In the genomic region with DNA sequence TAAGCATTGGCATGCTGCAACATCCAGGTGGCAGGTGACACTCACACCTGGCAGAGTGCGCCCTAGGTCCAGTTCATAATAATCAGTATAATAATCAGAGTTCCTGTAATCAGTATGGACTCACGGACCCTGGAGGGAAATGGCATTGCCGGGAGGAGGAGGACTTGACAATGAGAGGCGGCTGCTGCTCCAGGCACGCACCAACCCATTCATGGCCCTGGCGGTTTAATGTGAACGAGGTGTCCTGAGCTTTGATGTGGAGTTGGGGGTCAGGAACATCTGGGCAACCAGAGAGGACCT, we compare ENCODE assay signal across 17 cellular contexts.
DNase-seq lines count a peak whose midpoint lies in the region; ATAC-seq and TF ChIP-seq lines count a peak whose summit lies in the region.
"Had no signal": no experiment of that assay in that cellular context is flagged by ENCODE, and none has a peak within 500 bp of the region (broad histone marks: within the 10 kb centered on the region; RNA-seq: fewer than 3 reads in every experiment).

No MANE protein-coding gene starts in this region.

- H3K27me3 Mint-ChIP-seq in osteocyte (ENCODE audit: unreplicated experiment), result no peaks in the 10 kb centered on the region

- H3K4me2 ChIP-seq in Karpas-422 (ENCODE audit: low read depth, low read length, poor library complexity, severe bottlenecking), result no peak overlapping the region

- no peak for TF ChIP-seq POLR2A in lower leg skin (IDR thresholded peaks at IDR 0.05)

- H3K27me3 ChIP-seq in right atrium auricular region (no peaks in the 10 kb centered on the region), Karpas-422 (ENCODE audit: low read length) (no peaks in the 10 kb centered on the region)

- H3K36me3 ChIP-seq in right atrium auricular region (no peaks in the 10 kb centered on the region), Karpas-422 (ENCODE audit: insufficient read depth, low read length) (no peaks in the 10 kb centered on the region)

- H3K4me1 Mint-ChIP-seq in osteocyte (ENCODE audit: unreplicated experiment), result no peaks in the 10 kb centered on the region
- H3K4me1 Mint-ChIP-seq: CD8-positive, alpha-beta memory T cell had no signal

- H3K4me3 ChIP-seq in right atrium auricular region, result no peak overlapping the region
- H3K4me3 ChIP-seq in lower leg skin (ENCODE audit: low read depth, poor library complexity, severe bottlenecking), result no peak overlapping the region
- H3K4me3 ChIP-seq in Karpas-422 (ENCODE audit: low read length), result no peak overlapping the region

- H2AFZ ChIP-seq in Karpas-422 (ENCODE audit: low read length), result no peak overlapping the region

- no peaks in the 10 kb centered on the region for H3K9me3 Mint-ChIP-seq in osteocyte (ENCODE audit: unreplicated experiment)
- H3K9me3 Mint-ChIP-seq: CD8-positive, alpha-beta memory T cell had no signal

- no peaks in the 10 kb centered on the region for H3K79me2 ChIP-seq in Karpas-422 (ENCODE audit: low read length)

- H3K9ac ChIP-seq in Karpas-422 (ENCODE audit: low read length), result no peak overlapping the region

- H4K20me1 ChIP-seq in Karpas-422 (ENCODE audit: insufficient read depth, low read depth, low read length), result no peaks in the 10 kb centered on the region

- H3K27ac ChIP-seq in right atrium auricular region (no peak overlapping the region), Karpas-422 (ENCODE audit: low read length) (no peak overlapping the region)

- WGBS in lower leg skin, 2 donors, result 76 to 78% methylated on average over 7 of the region's 7 CpGs

- peak; percentile 43 for DNase-seq in right atrium auricular region (ENCODE audit: low spot score)
- DNase-seq in Right ventricle myocardium inferior (ENCODE audit: missing footprints), result no peak
- DNase-seq in lower leg skin (ENCODE audit: low spot score in 2 of 2), result peak; percentile 9 to 69
- peak; percentile 60 for DNase-seq in osteocyte (ENCODE audit: extremely low spot score, unreplicated experiment)
- no peak for DNase-seq in NCI-H1105 (lab: John Stamatoyannopoulos, UW)
- DNase-seq in Karpas-422, result no peak
- no peak for DNase-seq in mucosa of gallbladder (ENCODE audit: low spot score)
- DNase-seq: C1 segment of cervical spinal cord; CD8-positive, alpha-beta memory T cell; KG1; NCI-H1436 treated with DMSO at 0.1 percent for 48 hours; NCI-H2029; NCI-H446; NCI-H526 treated with DMSO at 0.1 percent for 48 hours; Right ventricle myocardium superior had no signal

- TF ChIP-seq CTCF in right atrium auricular region (IDR thresholded peaks at IDR 0.05), result no peak
- TF ChIP-seq CTCF in lower leg skin (IDR thresholded peaks at IDR 0.05), result no peak
- TF ChIP-seq CTCF in osteocyte (IDR thresholded peaks at IDR 0.05), result no peak

- no peak overlapping the region for H3K4me3 Mint-ChIP-seq in osteocyte (ENCODE audit: unreplicated experiment)
- H3K4me3 Mint-ChIP-seq: CD8-positive, alpha-beta memory T cell had no signal

- peaks cover 0 to 30% of the 10 kb centered on the region in 2 donors for H3K4me1 ChIP-seq in right atrium auricular region
- H3K4me1 ChIP-seq in Karpas-422 (ENCODE audit: low read length), result no peaks in the 10 kb centered on the region

- no peaks in the 10 kb centered on the region for H3K9me2 ChIP-seq in Karpas-422 (replicated peaks; ENCODE audit: insufficient read depth, low read length)

- no peaks in the 10 kb centered on the region for H3K36me3 Mint-ChIP-seq in osteocyte (ENCODE audit: unreplicated experiment)
- H3K36me3 Mint-ChIP-seq: CD8-positive, alpha-beta memory T cell had no signal

- intact Hi-C loops in Right ventricle myocardium inferior (cut with DNase I) (loop anchor here (1.0 kb wide), 1 partner anchor 105 kb away; no protein-coding TSS in a partner anchor), lower leg skin (cut with DNase I; ENCODE audit: low total_unique reads) (no loop called here)

- ATAC-seq in Right ventricle myocardium inferior (no peak), GM21619 (IDR thresholded peaks at IDR 0.05; ENCODE audit: unreplicated experiment) (no peak)
- ATAC-seq: HepG2 had no signal

- H3K27ac Mint-ChIP-seq in osteocyte (ENCODE audit: unreplicated experiment), result no peak overlapping the region
- H3K27ac Mint-ChIP-seq: CD8-positive, alpha-beta memory T cell had no signal

- no peaks in the 10 kb centered on the region for H3K9me3 ChIP-seq in right atrium auricular region
- no peaks in the 10 kb centered on the region for H3K9me3 ChIP-seq in Karpas-422 (ENCODE audit: low read length)

Comparison
In these comparisons a context has a peak if more than half of its experiments do, and no peak if none do; other contexts are left out.
1. DNase-seq: peak in right atrium auricular region (single experiment), lower leg skin (2 of 2) and osteocyte (single experiment); none in Right ventricle myocardium inferior (single experiment), NCI-H1105 (single experiment), Karpas-422 (single experiment) and mucosa of gallbladder (single experiment).